Comparison of ENCODE assay signal across 8 cellular contexts in genomic region chr7:66920256-66920655, GRCh38. TPM values are rescaled to one million over a fixed set of nuclear protein-coding genes. Genes with fewer than 3 reads are reported as not detected.
DNase-seq lines count a peak whose midpoint lies in the region; ATAC-seq and TF ChIP-seq lines count a peak whose summit lies in the region.

No MANE protein-coding gene starts in this region.

- no peak for ATAC-seq in GM21515 (IDR thresholded peaks at IDR 0.05; ENCODE audit: unreplicated experiment)

- H3K36me3 ChIP-seq in PC-9 (ENCODE audit: low read depth), result peaks cover 5% of the 10 kb centered on the region; the same call in 1 of the 2 replicates
- no peaks in the 10 kb centered on the region for H3K36me3 ChIP-seq in thyroid gland

- H3K4me3 ChIP-seq in GM12864 (ENCODE audit: low read depth, low read length) (peak overlapping the region; percentile 78; the same call in 1 of the 2 replicates), PC-9 (peak overlapping the region; percentile 82), epithelial cell of esophagus (ENCODE audit: low read length) (peak overlapping the region; percentile 94), retinal pigment epithelial cell (ENCODE audit: low read length) (peak overlapping the region; percentile 74), thyroid gland (replicated peaks in 1 of 3) (peak overlapping the region in 1 of 3 donors; percentile 88)

- H4K20me1 ChIP-seq in PC-9 (ENCODE audit: insufficient read depth), result peaks cover 19% of the 10 kb centered on the region

- H3K27me3 ChIP-seq in PC-9 (ENCODE audit: insufficient read depth, low read depth), result no peaks in the 10 kb centered on the region
- no peaks in the 10 kb centered on the region for H3K27me3 ChIP-seq in thyroid gland

- H3K27ac ChIP-seq in PC-9 (no peak overlapping the region), thyroid gland (no peak overlapping the region)

- H2AFZ ChIP-seq in PC-9, result peak overlapping the region; percentile 65; the same call in 1 of the 2 replicates

- no peak for TF ChIP-seq CTCF in GM12864 (IDR thresholded peaks at IDR 0.05; ENCODE audit: low read depth, low read length, missing control alignments)
- TF ChIP-seq CTCF in PC-9 (conservative IDR thresholded peaks at IDR 0.05), result no peak
- no peak for TF ChIP-seq CTCF in epithelial cell of esophagus (IDR thresholded peaks at IDR 0.05; ENCODE audit: insufficient read depth, low read depth, low read length, missing control alignments)
- no peak for TF ChIP-seq CTCF in retinal pigment epithelial cell (conservative IDR thresholded peaks at IDR 0.05; ENCODE audit: low read depth, low read length)
- no peak for TF ChIP-seq CTCF in thyroid gland (IDR thresholded peaks at IDR 0.05)

- TF ChIP-seq POLR2A in thyroid gland (IDR thresholded peaks at IDR 0.05), result no peak

- no peaks in the 10 kb centered on the region; the same call in 1 of the 2 replicates for H3F3A ChIP-seq in PC-9 (ENCODE audit: insufficient read depth, low read depth)

- DNase-seq in GM12864 (ENCODE audit: low read depth), result no peak
- no peak for DNase-seq in PC-9
- no peak for DNase-seq in epithelial cell of esophagus (ENCODE audit: low read depth)
- DNase-seq in retinal pigment epithelial cell (ENCODE audit: low read depth), result no peak
- no peak for DNase-seq in NCI-H1048 (lab: John Stamatoyannopoulos, UW)
- no peak for DNase-seq in thyroid gland
- DNase-seq in NOMO-1 treated with DMSO at 0.1 percent for 48 hours (lab: John Stamatoyannopoulos, UW; ENCODE audit: unreplicated experiment), result no peak

- intact Hi-C loops in PC-9 (cut with micrococcal nuclease; ENCODE audit: unreplicated experiment), result loop anchor here (10.0 kb wide), 1 partner anchor 75 kb away; the partner anchor contains the start of genes SBDS and TYW1
- intact Hi-C loops in thyroid gland (cut with DNase I), result loop anchor here (2.0 kb wide), 1 partner anchor 77 kb away; no protein-coding TSS in a partner anchor

- H3K4me2 ChIP-seq in PC-9, result peak overlapping the region; percentile 88

- peaks cover 52% of the 10 kb centered on the region for H3K79me2 ChIP-seq in PC-9 (ENCODE audit: low read depth)

- BruUV-seq in PC-9 (replicated peaks; lab: Mats Ljungman, UMichigan), result no TSS peak

- CTCF ChIA-PET in PC-9 (lab: Charles Lee), result interaction anchor here (0.7 kb wide), 1 partner anchor 999 kb away, joined by 4 read pairs; no protein-coding TSS in a partner anchor

- H3K9me3 ChIP-seq in PC-9 (ENCODE audit: insufficient read depth, low read depth) (no peaks in the 10 kb centered on the region), thyroid gland (no peaks in the 10 kb centered on the region)

- WGBS in thyroid gland, 2 donors, result 90 to 91% methylated on average over 3 of the region's 3 CpGs

- H3K4me1 ChIP-seq in PC-9 (replicated peaks; ENCODE audit: insufficient read depth), result peaks cover 17% of the 10 kb centered on the region
- peaks cover 17 to 28% of the 10 kb centered on the region in 2 donors for H3K4me1 ChIP-seq in thyroid gland

- POLR2A ChIA-PET in PC-9 (lab: Charles Lee; ENCODE audit: unreplicated experiment), result interaction anchor here (0.6 kb wide), 2 partner anchors 760 to 806 kb away, joined by 5 read pairs; partner anchors contain the start of gene CRCP

- no peaks in the 10 kb centered on the region for H3K9me2 ChIP-seq in PC-9 (ENCODE audit: insufficient read depth)

RNA-seq across cellular contexts. Expression of gene TMEM248, which starts 0.8 kb away (rescaled TPM):
- total RNA-seq in PC-9 (2021) (83.6 and 84.3 TPM in 2 replicates), thyroid gland (100 to 1,000 TPM; 119 to 179 (median 144) TPM)
